ENCODE assay signal across 16 cellular contexts in genomic region chrX:152832520-152832919, GRCh38. TPM values are rescaled to one million over a fixed set of nuclear protein-coding genes. Genes with fewer than 3 reads are reported as not detected.
DNase-seq lines count a peak whose midpoint lies in the region; ATAC-seq, FAIRE-seq and TF ChIP-seq lines count a peak whose summit lies in the region.
"Had no signal": no experiment of that assay in that cellular context is flagged by ENCODE, and none has a peak within 500 bp of the region (broad histone marks: within the 10 kb centered on the region; RNA-seq: fewer than 3 reads in every experiment).

No MANE protein-coding gene starts in this region.

- H3K4me1 ChIP-seq in A549, result peaks cover 6% of the 10 kb centered on the region; the same call in 1 of the 3 replicates
- no peaks in the 10 kb centered on the region for H3K4me1 ChIP-seq in Caco-2
- peaks cover 4% of the 10 kb centered on the region; the same call in 1 of the 2 replicates for H3K4me1 ChIP-seq in iPS-20b (ENCODE audit: insufficient read depth, low read length)

- H3K4me1 Mint-ChIP-seq in Caco-2 (ENCODE audit: low read depth, unreplicated experiment), result no peaks in the 10 kb centered on the region
- H3K4me1 Mint-ChIP-seq in activated T-helper 17 cell treated with anti-CD3 and anti-CD28 coated beads, Interleukin-2, amount 50 U/mL, for 72 hours, result peaks cover 10% of the 10 kb centered on the region

- H3K4me2 ChIP-seq in A549, result no peak overlapping the region

- DNase-seq in A549 (ENCODE audit: low read depth in 1 of 2, low spot score in 1 of 2) (no peak), Caco-2 (no peak), AML-193 (lab: John Stamatoyannopoulos, UW) (no peak), hippocampal formation (lab: John Stamatoyannopoulos, UW) (no peak), SW 1271 (lab: John Stamatoyannopoulos, UW) (no peak)
- DNase-seq: HCEC 1CT, left colon, MM.1S, NCI-H510A, upper lobe of left lung had no signal

- no TSS peak for BruUV-seq in Caco-2 (replicated peaks; lab: Mats Ljungman, UMichigan)

- H3K27ac Mint-ChIP-seq in Caco-2 (ENCODE audit: unreplicated experiment), result peak overlapping the region; percentile 37
- peak overlapping the region; percentile 49 for H3K27ac Mint-ChIP-seq in activated T-helper 17 cell treated with anti-CD3 and anti-CD28 coated beads, Interleukin-2, amount 50 U/mL, for 72 hours

- intact Hi-C loops in Caco-2 (cut with micrococcal nuclease; ENCODE audit: unreplicated experiment), result loop anchor here (5.0 kb wide), 1 partner anchor 95 kb away; no protein-coding TSS in a partner anchor

- whole genome bisulfite sequencing in A549 (ENCODE audit: missing lambda C conversion rate), result 100% methylated on average over 5 of the region's 5 CpGs

- TF ChIP-seq EP300 in A549 (IDR thresholded peaks at IDR 0.05), result no peak

- TF ChIP-seq CTCF in A549 (IDR thresholded peaks at IDR 0.05), result no peak
- TF ChIP-seq CTCF in Caco-2 (IDR thresholded peaks at IDR 0.05; ENCODE audit: insufficient read depth in 1 of 2, low read depth in 1 of 2, low read length in 1 of 2, severe bottlenecking in 1 of 2, unreplicated experiment in 1 of 2), result no peak

- H3K27me3 Mint-ChIP-seq in Caco-2 (ENCODE audit: insufficient read depth, unreplicated experiment), result no peaks in the 10 kb centered on the region
- no peaks in the 10 kb centered on the region for H3K27me3 Mint-ChIP-seq in activated T-helper 17 cell treated with anti-CD3 and anti-CD28 coated beads, Interleukin-2, amount 50 U/mL, for 72 hours

- H3K4me3 ChIP-seq in A549 (no peak overlapping the region), Caco-2 (ENCODE audit: low read depth, low read length) (peak overlapping the region; percentile 14), iPS-20b (ENCODE audit: low read length) (peak overlapping the region; percentile 90; the same call in 1 of the 2 replicates)

- no peak overlapping the region for H3K9ac ChIP-seq in iPS-20b (ENCODE audit: low read depth, low read length)

- POLR2A ChIA-PET in A549 (lab: Yijun Ruan, JAX), result no interaction called here
- POLR2A ChIA-PET in Caco-2 (lab: Charles Lee), result no interaction called here

- no peak for TF ChIP-seq POLR2A in A549 (IDR thresholded peaks at IDR 0.05; ENCODE audit: low read length)

- peaks cover 32% of the 10 kb centered on the region for H3K36me3 Mint-ChIP-seq in Caco-2 (ENCODE audit: insufficient read depth, unreplicated experiment)
- H3K36me3 Mint-ChIP-seq in activated T-helper 17 cell treated with anti-CD3 and anti-CD28 coated beads, Interleukin-2, amount 50 U/mL, for 72 hours (ENCODE audit: low read depth), result peaks cover 5% of the 10 kb centered on the region

- H3K9me3 ChIP-seq in A549, result no peaks in the 10 kb centered on the region
- no peaks in the 10 kb centered on the region for H3K9me3 ChIP-seq in Caco-2
- H3K9me3 ChIP-seq in iPS-20b (ENCODE audit: insufficient read depth, low read depth, low read length), result no peaks in the 10 kb centered on the region

- H3K27me3 ChIP-seq in Caco-2 (replicated peaks; ENCODE audit: control insufficient read depth, insufficient read depth, low read length), result no peaks in the 10 kb centered on the region
- H3K27me3 ChIP-seq in iPS-20b (ENCODE audit: insufficient read depth, low read length), result no peaks in the 10 kb centered on the region
- H3K27me3 ChIP-seq: esophagus muscularis mucosa, upper lobe of left lung had no signal

- CTCF ChIA-PET in A549 (lab: Yijun Ruan, JAX) (interaction anchor here (3.3 kb wide), 1 partner anchor 11 kb away, joined by 13 read pairs; no protein-coding TSS in a partner anchor), Caco-2 (lab: Charles Lee) (no interaction called here)

- H3K9me3 Mint-ChIP-seq in Caco-2 (ENCODE audit: unreplicated experiment), result no peaks in the 10 kb centered on the region
- no peaks in the 10 kb centered on the region for H3K9me3 Mint-ChIP-seq in activated T-helper 17 cell treated with anti-CD3 and anti-CD28 coated beads, Interleukin-2, amount 50 U/mL, for 72 hours

- TF ChIP-seq RAD21 in A549 (conservative IDR thresholded peaks at IDR 0.05 in 1 of 2, IDR thresholded peaks at IDR 0.05 in 1 of 2), result no peak

- H3K4me3 Mint-ChIP-seq in Caco-2 (ENCODE audit: unreplicated experiment), result peak overlapping the region; percentile 97
- H3K4me3 Mint-ChIP-seq in activated T-helper 17 cell treated with anti-CD3 and anti-CD28 coated beads, Interleukin-2, amount 50 U/mL, for 72 hours, result peak overlapping the region; percentile 90

- H3K36me3 ChIP-seq in Caco-2 (ENCODE audit: control insufficient read depth, insufficient read depth, low read length), result no peaks in the 10 kb centered on the region; the same call in 1 of the 2 replicates
- peaks cover 22% of the 10 kb centered on the region; the same call in 1 of the 2 replicates for H3K36me3 ChIP-seq in iPS-20b (ENCODE audit: insufficient read depth, low read depth, low read length)

- ATAC-seq in A549, result no peak
- ATAC-seq in activated T-helper 17 cell treated with anti-CD3 and anti-CD28 coated beads, Interleukin-2, amount 50 U/mL, for 72 hours (replicated peaks), result no peak
- ATAC-seq in GM21515 (IDR thresholded peaks at IDR 0.05; ENCODE audit: unreplicated experiment), result no peak
- ATAC-seq: left colon had no signal

- no peak for FAIRE-seq in A549 (lab: Jason Lieb, UNC)
- FAIRE-seq: bronchial epithelial cell, GM19239 had no signal

- H3K27ac ChIP-seq in A549 (no peak overlapping the region), iPS-20b (ENCODE audit: low read length) (no peak overlapping the region)
- H3K27ac ChIP-seq: esophagus muscularis mucosa, upper lobe of left lung had no signal

TF ChIP-seq in A549, 52 proteins besides CTCF, POLR2A, EP300 and RAD21:
- TF ChIP-seq TFCP2L1 (CRISPR knock-in tag; IDR thresholded peaks at IDR 0.05) (no peak), ZFP36 (IDR thresholded peaks at IDR 0.05; ENCODE audit: borderline replicate concordance, partially characterized antibody) (peak; percentile 18), NR3C1 (IDR thresholded peaks at IDR 0.05) (no peak), CEBPB (IDR thresholded peaks at IDR 0.05) (no peak), NFE2L2 (conservative IDR thresholded peaks at IDR 0.05; ENCODE audit: low read length) (no peak), TP53 (CRISPR knock-in tag; IDR thresholded peaks at IDR 0.05) (no peak), RNF2 (IDR thresholded peaks at IDR 0.05; ENCODE audit: borderline replicate concordance, low read depth) (no peak), BCL3 (IDR thresholded peaks at IDR 0.05) (no peak), ZSCAN20 (CRISPR knock-in tag; IDR thresholded peaks at IDR 0.05) (no peak)

RNA-seq across cellular contexts. Expression of gene NSDHL, which starts 1.7 kb away (rescaled TPM):
- 24.9 and 26.9 TPM in 2 replicates for polyA plus RNA-seq in A549 (2011; rRNA removed)
- 38.5 and 39.1 TPM in 2 replicates for polyA plus RNA-seq in A549 (2012; cell fraction: cytosol; rRNA removed)
- polyA plus RNA-seq in A549 (2012; cell fraction: nucleus; rRNA removed), result 39.5 and 46.0 TPM in 2 replicates
- 43.0 to 51.3 TPM (median 50.5 TPM) in 3 replicates for polyA plus RNA-seq in A549 (2017; fragmentation: RNase III; extraction: RNeasy Plus Mini Kit Qiagen cat#74134 plus additional on column Dnase treatment)
- 16.5 and 21.6 TPM in 2 replicates for polyA minus RNA-seq in A549 (2011; rRNA and poly(A)+ RNA removed)
- 30.5 and 34.9 TPM in 2 replicates for total RNA-seq in Caco-2 (2022)
- total RNA-seq in activated T-helper 17 cell treated with anti-CD3 and anti-CD28 coated beads, Interleukin-2, amount 50 U/mL, for 72 hours, result 10 to 100 TPM; 12.2 to 20.2 TPM

RNA-seq across cellular contexts. Expression of gene CETN2, which starts 2.0 kb away (rescaled TPM):
- polyA plus RNA-seq in A549 (2011; rRNA removed), result 64.7 and 69.2 TPM in 2 replicates
- 23.6 and 25.2 TPM in 2 replicates for polyA plus RNA-seq in A549 (2012; cell fraction: cytosol; rRNA removed)
- polyA plus RNA-seq in A549 (2012; cell fraction: nucleus; rRNA removed), result 6.3 and 9.7 TPM in 2 replicates
- polyA plus RNA-seq in A549 (2017; fragmentation: RNase III; extraction: RNeasy Plus Mini Kit Qiagen cat#74134 plus additional on column Dnase treatment), result 77.8 to 87.3 TPM (median 82.6 TPM) in 3 replicates
- 6.9 TPM in 2 replicates for polyA minus RNA-seq in A549 (2011; rRNA and poly(A)+ RNA removed)
- 23.8 and 23.9 TPM in 2 replicates for total RNA-seq in Caco-2 (2022)
- 1 to 10 TPM; 5.2 to 7.0 TPM for total RNA-seq in activated T-helper 17 cell treated with anti-CD3 and anti-CD28 coated beads, Interleukin-2, amount 50 U/mL, for 72 hours
